ENCODE assay signal across 22 cellular contexts in genomic region chr7:150570712-150571465, GRCh38. TPM values are rescaled to one million over a fixed set of nuclear protein-coding genes. Genes with fewer than 3 reads are reported as not detected.
DNase-seq lines count a peak whose midpoint lies in the region; ATAC-seq and TF ChIP-seq lines count a peak whose summit lies in the region.
"Had no signal": no experiment of that assay in that cellular context is flagged by ENCODE, and none has a peak within 500 bp of the region (broad histone marks: within the 10 kb centered on the region; RNA-seq: fewer than 3 reads in every experiment).

No MANE protein-coding gene starts in this region.

- no peak overlapping the region for H3K4me3 Mint-ChIP-seq in activated CD4-positive, alpha-beta T cell treated with anti-CD3 and anti-CD28 coated beads for 36 hours
- H3K4me3 Mint-ChIP-seq in activated naive CD8-positive, alpha-beta T cell treated with anti-CD3 and anti-CD28 coated beads for 36 hours = no peak overlapping the region
- H3K4me3 Mint-ChIP-seq in naive thymus-derived CD4-positive, alpha-beta T cell = peak overlapping the region; percentile 87 to 99 (median 96)
- no peak overlapping the region for H3K4me3 Mint-ChIP-seq in WTC11
- H3K4me3 Mint-ChIP-seq: stimulated activated naive B cell treated with anti-CD40 and anti-IgM and Interleukin-4, amounts not matched to agents 10 μg/mL and 1 μg/mL and 100 μg/mL, for 72 hours had no signal

- peak overlapping the region; percentile 92 for H3K27ac ChIP-seq in KOPT-K1 (ENCODE audit: low read depth, low read length, poor library complexity, severe bottlenecking)
- H3K27ac ChIP-seq in naive thymus-derived CD4-positive, alpha-beta T cell (ENCODE audit: low read depth, low read length) = peak overlapping the region; percentile 84
- H3K27ac ChIP-seq: brain microvascular endothelial cell, C4-2B, GM23248 had no signal

- intact Hi-C loops in activated CD4-positive, alpha-beta T cell treated with anti-CD3 and anti-CD28 coated beads for 36 hours (cut with DNase I, micrococcal nuclease) = no loop called here
- intact Hi-C loops in naive thymus-derived CD4-positive, alpha-beta T cell (cut with micrococcal nuclease) = no loop called here

- H3K36me3 ChIP-seq in KOPT-K1 (ENCODE audit: insufficient read depth, low read length) = peaks cover 45% of the 10 kb centered on the region
- peaks cover 35 to 50% (median 36%) of the 10 kb centered on the region in 3 experiments for H3K36me3 ChIP-seq in naive thymus-derived CD4-positive, alpha-beta T cell (ENCODE audit: control insufficient read depth in 2 of 3, insufficient read depth in 3 of 3, low read length in 3 of 3)
- H3K36me3 ChIP-seq: brain microvascular endothelial cell had no signal

- H3K4me1 Mint-ChIP-seq in activated CD4-positive, alpha-beta T cell treated with anti-CD3 and anti-CD28 coated beads for 36 hours = peaks cover 42% of the 10 kb centered on the region
- peaks cover 25% of the 10 kb centered on the region for H3K4me1 Mint-ChIP-seq in activated naive CD8-positive, alpha-beta T cell treated with anti-CD3 and anti-CD28 coated beads for 36 hours
- peaks cover 26 to 71% (median 55%) of the 10 kb centered on the region in 7 donors for H3K4me1 Mint-ChIP-seq in naive thymus-derived CD4-positive, alpha-beta T cell
- peaks cover 18% of the 10 kb centered on the region for H3K4me1 Mint-ChIP-seq in WTC11

- peak overlapping the region; percentile 92 for H3K4me3 ChIP-seq in naive thymus-derived CD4-positive, alpha-beta T cell (ENCODE audit: low read length)
- H3K4me3 ChIP-seq: GM23248, lung had no signal

- POLR2A ChIA-PET in activated CD4-positive, alpha-beta T cell treated with anti-CD3 and anti-CD28 coated beads for 36 hours (lab: Charles Lee) = interaction anchor here (0.6 kb wide), 2 partner anchors 73 to 115 kb away, joined by 3 read pairs; no protein-coding TSS in a partner anchor
- POLR2A ChIA-PET in naive thymus-derived CD4-positive, alpha-beta T cell (lab: Charles Lee) = interaction anchor here (0.7 to 16.1 kb wide), 23 partner anchors 9 to 251 kb away, joined by 3 to 526 read pairs (median 64); partner anchors contain the start of genes GIMAP1, GIMAP2, GIMAP5 and GIMAP6
- POLR2A ChIA-PET in WTC11 (lab: Charles Lee) = no interaction called here

- H3K9me3 Mint-ChIP-seq in activated CD4-positive, alpha-beta T cell treated with anti-CD3 and anti-CD28 coated beads for 36 hours (ENCODE audit: low read depth) = peaks cover 33% of the 10 kb centered on the region
- peaks cover 27% of the 10 kb centered on the region for H3K9me3 Mint-ChIP-seq in activated naive CD8-positive, alpha-beta T cell treated with anti-CD3 and anti-CD28 coated beads for 36 hours
- peaks cover 6 to 75% (median 62%) of the 10 kb centered on the region in 11 donors for H3K9me3 Mint-ChIP-seq in naive thymus-derived CD4-positive, alpha-beta T cell
- peaks cover 14% of the 10 kb centered on the region for H3K9me3 Mint-ChIP-seq in WTC11
- H3K9me3 Mint-ChIP-seq: stimulated activated naive B cell treated with anti-CD40 and anti-IgM and Interleukin-4, amounts not matched to agents 10 μg/mL and 1 μg/mL and 100 μg/mL, for 72 hours had no signal

- peaks cover 57% of the 10 kb centered on the region for H3K9me3 ChIP-seq in KOPT-K1 (ENCODE audit: insufficient read depth, low read length, poor library complexity, severe bottlenecking)
- H3K9me3 ChIP-seq in naive thymus-derived CD4-positive, alpha-beta T cell (ENCODE audit: control insufficient read depth in 2 of 3, low read length in 3 of 3) = peaks cover 11 to 43% (median 40%) of the 10 kb centered on the region in 3 experiments

- peak overlapping the region; percentile 99 for H3K27ac Mint-ChIP-seq in activated CD4-positive, alpha-beta T cell treated with anti-CD3 and anti-CD28 coated beads for 36 hours
- peak overlapping the region; percentile 94 for H3K27ac Mint-ChIP-seq in activated naive CD8-positive, alpha-beta T cell treated with anti-CD3 and anti-CD28 coated beads for 36 hours
- H3K27ac Mint-ChIP-seq in naive thymus-derived CD4-positive, alpha-beta T cell = peak overlapping the region; percentile 59 to 97 (median 93)
- H3K27ac Mint-ChIP-seq in WTC11 = no peak overlapping the region
- H3K27ac Mint-ChIP-seq: IgD-negative memory B cell; stimulated activated naive B cell treated with anti-CD40 and anti-IgM and Interleukin-4, amounts not matched to agents 10 μg/mL and 1 μg/mL and 100 μg/mL, for 72 hours had no signal

- TF ChIP-seq CTCF in WTC11 (IDR thresholded peaks at IDR 0.05) = no peak

- no peak for ATAC-seq in activated CD4-positive, alpha-beta T cell treated with anti-CD3 and anti-CD28 coated beads for 36 hours
- no peak for ATAC-seq in naive thymus-derived CD4-positive, alpha-beta T cell
- ATAC-seq in WTC11 = no peak
- no peak for ATAC-seq in HG03108 (IDR thresholded peaks at IDR 0.05; ENCODE audit: unreplicated experiment)
- ATAC-seq: stimulated activated naive B cell treated with anti-CD40 and anti-IgM and Interleukin-4, amounts not matched to agents 10 μg/mL and 1 μg/mL and 100 μg/mL, for 72 hours had no signal

- H3K4me1 ChIP-seq in naive thymus-derived CD4-positive, alpha-beta T cell (ENCODE audit: control insufficient read depth in 2 of 2, insufficient read depth in 2 of 2, low read length in 2 of 2) = peaks cover 12 to 39% of the 10 kb centered on the region in 2 donors

- DNase-seq in activated CD4-positive, alpha-beta T cell treated with anti-CD3 and anti-CD28 coated beads for 36 hours = no peak
- no peak for DNase-seq in activated CD4-positive, alpha-beta T cell treated with anti-CD3 and anti-CD28 coated beads for 4 hours
- no peak for DNase-seq in activated naive CD8-positive, alpha-beta T cell treated with anti-CD3 and anti-CD28 coated beads for 36 hours
- no peak for DNase-seq in naive thymus-derived CD4-positive, alpha-beta T cell
- no peak for DNase-seq in DMS 273 treated with DMSO at 0.1 percent for 48 hours (lab: John Stamatoyannopoulos, UW)
- no peak for DNase-seq in WTC11 (ENCODE audit: low spot score)
- DNase-seq: activated CD4-positive, alpha-beta T cell treated with anti-CD3 and anti-CD28 coated beads, Interleukin-2, amount 50 U/mL, for 4 hours; activated gamma-delta T cell treated with Interleukin-2 at 50 U/mL for 16 hours; brain microvascular endothelial cell; esophagus squamous epithelium; GM23248; NCI-H1048; NCI-H524; SHP77; stimulated activated naive B cell treated with anti-CD40 and anti-IgM and Interleukin-4, amounts not matched to agents 10 μg/mL and 1 μg/mL and 100 μg/mL, for 72 hours had no signal

- CTCF ChIA-PET in activated CD4-positive, alpha-beta T cell treated with anti-CD3 and anti-CD28 coated beads for 36 hours (lab: Charles Lee) = interaction anchor here (1.3 to 2.3 kb wide), 4 partner anchors 11 to 175 kb away, joined by 3 to 6 read pairs (median 4); no protein-coding TSS in a partner anchor
- CTCF ChIA-PET in naive thymus-derived CD4-positive, alpha-beta T cell (lab: Charles Lee) = interaction anchor here (0.5 to 6.2 kb wide), 7 partner anchors 50 to 184 kb away, joined by 3 to 56 read pairs (median 5); partner anchors contain the start of genes GIMAP1 and GIMAP8
- CTCF ChIA-PET in WTC11 (lab: Charles Lee) = no interaction called here

- no peaks in the 10 kb centered on the region for H3K27me3 ChIP-seq in naive thymus-derived CD4-positive, alpha-beta T cell (ENCODE audit: control insufficient read depth in 2 of 2, insufficient read depth in 2 of 2, low read length in 2 of 2)
- H3K27me3 ChIP-seq: brain microvascular endothelial cell, esophagus squamous epithelium had no signal

- H3K27me3 Mint-ChIP-seq in activated CD4-positive, alpha-beta T cell treated with anti-CD3 and anti-CD28 coated beads for 36 hours = no peaks in the 10 kb centered on the region
- H3K27me3 Mint-ChIP-seq in activated naive CD8-positive, alpha-beta T cell treated with anti-CD3 and anti-CD28 coated beads for 36 hours = no peaks in the 10 kb centered on the region
- H3K27me3 Mint-ChIP-seq in naive thymus-derived CD4-positive, alpha-beta T cell = no peaks in the 10 kb centered on the region
- H3K27me3 Mint-ChIP-seq in WTC11 (ENCODE audit: low read depth) = peaks cover 9% of the 10 kb centered on the region
- H3K27me3 Mint-ChIP-seq: stimulated activated naive B cell treated with anti-CD40 and anti-IgM and Interleukin-4, amounts not matched to agents 10 μg/mL and 1 μg/mL and 100 μg/mL, for 72 hours had no signal

- peaks cover 65% of the 10 kb centered on the region for H3K36me3 Mint-ChIP-seq in activated CD4-positive, alpha-beta T cell treated with anti-CD3 and anti-CD28 coated beads for 36 hours (ENCODE audit: low read depth)
- H3K36me3 Mint-ChIP-seq in activated naive CD8-positive, alpha-beta T cell treated with anti-CD3 and anti-CD28 coated beads for 36 hours = peaks cover 70% of the 10 kb centered on the region
- H3K36me3 Mint-ChIP-seq in naive thymus-derived CD4-positive, alpha-beta T cell = peaks cover 49 to 88% (median 77%) of the 10 kb centered on the region in 5 donors
- no peaks in the 10 kb centered on the region for H3K36me3 Mint-ChIP-seq in WTC11
- H3K36me3 Mint-ChIP-seq: stimulated activated naive B cell treated with anti-CD40 and anti-IgM and Interleukin-4, amounts not matched to agents 10 μg/mL and 1 μg/mL and 100 μg/mL, for 72 hours had no signal

TF ChIP-seq in WTC11, 78 proteins besides CTCF, POLR2A, EP300 and RAD21 (continues in another document):
- TF ChIP-seq ETV6 (CRISPR knock-in tag; IDR thresholded peaks at IDR 0.05) (no peak), MXD4 (CRISPR knock-in tag; IDR thresholded peaks at IDR 0.05; ENCODE audit: borderline replicate concordance) (no peak), ZBTB21 (CRISPR knock-in tag; IDR thresholded peaks at IDR 0.05; ENCODE audit: borderline replicate concordance) (no peak), FOXP1 (CRISPR knock-in tag; IDR thresholded peaks at IDR 0.05; ENCODE audit: borderline replicate concordance) (no peak), ZNF317 (CRISPR knock-in tag; IDR thresholded peaks at IDR 0.05; ENCODE audit: borderline replicate concordance, low read depth) (no peak), NFATC4 (CRISPR knock-in tag; IDR thresholded peaks at IDR 0.05) (no peak), PRRX2 (CRISPR knock-in tag; IDR thresholded peaks at IDR 0.05) (no peak)

RNA-seq across cellular contexts. Expression of gene GIMAP4, which starts 3.7 kb away (rescaled TPM):
- 100 to 1,000 TPM; 109 to 135 TPM for total RNA-seq in activated CD4-positive, alpha-beta T cell treated with anti-CD3 and anti-CD28 coated beads for 36 hours
- 10 to 100 TPM; 72.0 to 72.7 TPM for total RNA-seq in activated naive CD8-positive, alpha-beta T cell treated with anti-CD3 and anti-CD28 coated beads for 36 hours
- 100 to 1,000 TPM in 4 of 5 experiments, 10 to 100 TPM in 1; 74.9 to 413 (median 406) TPM for total RNA-seq in naive thymus-derived CD4-positive, alpha-beta T cell
- polyA plus RNA-seq in naive thymus-derived CD4-positive, alpha-beta T cell = 100 to 1,000 TPM; 405 to 762 TPM
- total RNA-seq in WTC11 (2021) = 0.28 to 0.39 TPM (median 0.30 TPM) in 3 replicates
- total RNA-seq: A172, GM23248, myocyte had no signal
- polyA plus RNA-seq: GM23248 had no signal

RNA-seq across cellular contexts. Expression of gene GIMAP7, which starts 56.2 kb away (rescaled TPM):
- 10 to 100 TPM; 34.5 to 36.9 TPM for total RNA-seq in activated CD4-positive, alpha-beta T cell treated with anti-CD3 and anti-CD28 coated beads for 36 hours
- 10 to 100 TPM; 36.1 to 37.9 TPM for total RNA-seq in activated naive CD8-positive, alpha-beta T cell treated with anti-CD3 and anti-CD28 coated beads for 36 hours
- 100 to 1,000 TPM in 3 of 5 experiments, 10 to 100 TPM in 2; 66.3 to 555 (median 321) TPM for total RNA-seq in naive thymus-derived CD4-positive, alpha-beta T cell
- 1,000 to 10,000 TPM in 1 of 2 donors, 100 to 1,000 TPM in 1; 772 to 1,293 TPM for polyA plus RNA-seq in naive thymus-derived CD4-positive, alpha-beta T cell
- 0.37 to 0.48 TPM (median 0.37 TPM) in 3 replicates for total RNA-seq in WTC11 (2021)
- total RNA-seq: A172, GM23248, myocyte had no signal
- polyA plus RNA-seq: GM23248 had no signal

Comparison
In these comparisons a context has a peak if more than half of its experiments do, and no peak if none do; other contexts are left out.
1. H3K4me3 Mint-ChIP-seq: peak in naive thymus-derived CD4-positive, alpha-beta T cell (10 of 10); none in activated CD4-positive, alpha-beta T cell treated with anti-CD3 and anti-CD28 coated beads for 36 hours (single experiment), activated naive CD8-positive, alpha-beta T cell treated with anti-CD3 and anti-CD28 coated beads for 36 hours (single experiment) and WTC11 (single experiment).
2. RNA of gene GIMAP4, which starts 3.7 kb away (total RNA-seq): 74.9 to 413 TPM in naive thymus-derived CD4-positive, alpha-beta T cell, 109 to 135 TPM in activated CD4-positive, alpha-beta T cell treated with anti-CD3 and anti-CD28 coated beads for 36 hours and 72.0 to 72.7 TPM in activated naive CD8-positive, alpha-beta T cell treated with anti-CD3 and anti-CD28 coated beads for 36 hours; 0.28 to 0.39 TPM in WTC11; every median in the first group is over 10 times any median in the second.
3. RNA of gene GIMAP7, which starts 56.2 kb away (total RNA-seq): 66.3 to 555 TPM in naive thymus-derived CD4-positive, alpha-beta T cell, 36.1 to 37.9 TPM in activated naive CD8-positive, alpha-beta T cell treated with anti-CD3 and anti-CD28 coated beads for 36 hours and 34.5 to 36.9 TPM in activated CD4-positive, alpha-beta T cell treated with anti-CD3 and anti-CD28 coated beads for 36 hours; 0.37 to 0.48 TPM in WTC11; every median in the first group is over 10 times any median in the second.